In the genomic region with DNA sequence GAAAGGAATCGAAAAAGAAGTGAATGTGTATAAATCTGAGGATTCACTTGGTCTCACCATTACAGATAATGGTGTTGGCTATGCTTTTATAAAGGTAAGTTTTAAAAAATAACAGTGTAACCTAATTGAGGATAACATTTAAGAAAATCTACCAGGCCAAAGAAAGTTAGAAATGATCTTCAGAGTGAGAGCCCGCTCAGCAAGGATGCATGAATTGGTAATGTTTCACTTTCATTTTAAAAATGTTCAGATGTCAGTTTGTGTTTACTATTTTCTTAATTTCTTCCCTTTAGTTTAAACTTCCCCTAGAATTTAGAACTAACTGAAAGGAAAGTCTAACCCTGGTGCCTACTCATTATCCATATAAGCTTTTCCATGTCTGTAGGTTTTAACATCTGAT, we compare ENCODE assay signal across 13 cellular contexts. TPM values are rescaled to one million over a fixed set of nuclear protein-coding genes. Genes with fewer than 3 reads are reported as not detected.
DNase-seq lines count a peak whose midpoint lies in the region; ATAC-seq and TF ChIP-seq lines count a peak whose summit lies in the region.
"Had no signal": no experiment of that assay in that cellular context is flagged by ENCODE, and none has a peak within 500 bp of the region (broad histone marks: within the 10 kb centered on the region; RNA-seq: fewer than 3 reads in every experiment).

No MANE protein-coding gene starts in this region.

- no peaks in the 10 kb centered on the region for H3K9me2 ChIP-seq in GM23248 (ENCODE audit: insufficient read depth)

- no peak for TF ChIP-seq EP300 in stomach (IDR thresholded peaks at IDR 0.05)

- no peak for TF ChIP-seq CTCF in DND-41 (IDR thresholded peaks at IDR 0.05; ENCODE audit: borderline replicate concordance, extremely low read depth, low read length, poor library complexity, severe bottlenecking)
- TF ChIP-seq CTCF in osteoblast (IDR thresholded peaks at IDR 0.05; ENCODE audit: extremely low read depth, low read depth, low read length), result no peak
- TF ChIP-seq CTCF in stomach (IDR thresholded peaks at IDR 0.05), result no peak

- no peak for DNase-seq in DND-41
- no peak for DNase-seq in GM23248
- no peak for DNase-seq in adipocyte (ENCODE audit: low read depth)
- DNase-seq in osteoblast (ENCODE audit: insufficient read length, low spot score, missing footprints), result no peak
- no peak for DNase-seq in amniotic stem cell (lab: John Stamatoyannopoulos, UW)
- DNase-seq in stomach, result no peak
- DNase-seq in DMS79 (lab: John Stamatoyannopoulos, UW), result no peak
- DNase-seq: Calu3, retina, tibial artery had no signal

- H3K4me3 ChIP-seq in DND-41 (ENCODE audit: low read depth in 1 of 2, low read length in 2 of 2), result no peak overlapping the region
- no peak overlapping the region for H3K4me3 ChIP-seq in GM23248
- peak overlapping the region; percentile 74 for H3K4me3 ChIP-seq in adipocyte (ENCODE audit: low read length)
- no peak overlapping the region for H3K4me3 ChIP-seq in osteoblast (ENCODE audit: insufficient read depth, low read length)
- no peak overlapping the region for H3K4me3 ChIP-seq in stomach
- H3K4me3 ChIP-seq: cardiac muscle cell, GM23338, tibial artery had no signal

- peak overlapping the region; percentile 49 for H3K4me2 ChIP-seq in DND-41 (ENCODE audit: insufficient read depth, low read length)
- no peak overlapping the region for H3K4me2 ChIP-seq in GM23248 (ENCODE audit: unreplicated experiment)
- peak overlapping the region; percentile 47 for H3K4me2 ChIP-seq in osteoblast (ENCODE audit: insufficient read depth, low read length)
- H3K4me2 ChIP-seq: GM23338 had no signal

- H3K9me3 ChIP-seq in DND-41 (ENCODE audit: insufficient read depth, low read length, severe bottlenecking) (no peaks in the 10 kb centered on the region), GM23248 (ENCODE audit: low read depth) (no peaks in the 10 kb centered on the region), adipocyte (ENCODE audit: control insufficient read depth, low read length) (no peaks in the 10 kb centered on the region), osteoblast (ENCODE audit: low read depth, low read length) (no peaks in the 10 kb centered on the region), stomach (no peaks in the 10 kb centered on the region)
- H3K9me3 ChIP-seq: tibial artery had no signal

- intact Hi-C loops in stomach (cut with DNase I; ENCODE audit: low total_unique reads), result no loop called here

- no peaks in the 10 kb centered on the region for H4K20me1 ChIP-seq in DND-41 (ENCODE audit: insufficient read depth, low read length)
- no peaks in the 10 kb centered on the region for H4K20me1 ChIP-seq in GM23248 (ENCODE audit: insufficient read depth)
- no peaks in the 10 kb centered on the region for H4K20me1 ChIP-seq in osteoblast (ENCODE audit: insufficient read depth, low read length)

- H3F3A ChIP-seq in GM23248 (ENCODE audit: insufficient read depth), result peaks cover 9% of the 10 kb centered on the region; the same call in 1 of the 2 replicates

- in situ Hi-C loops in GM23248 (cut with MboI), result no loop called here

- H2AFZ ChIP-seq in DND-41 (ENCODE audit: low read depth, low read length), result peak overlapping the region; percentile 67
- H2AFZ ChIP-seq in GM23248, result peak overlapping the region; percentile 44
- peak overlapping the region; percentile 39 for H2AFZ ChIP-seq in osteoblast (ENCODE audit: low read length)
- H2AFZ ChIP-seq: GM23338 had no signal

- no peaks in the 10 kb centered on the region for H3K79me2 ChIP-seq in DND-41 (ENCODE audit: insufficient read depth, low read length)
- no peaks in the 10 kb centered on the region for H3K79me2 ChIP-seq in GM23248 (ENCODE audit: insufficient read depth)
- no peaks in the 10 kb centered on the region for H3K79me2 ChIP-seq in osteoblast (ENCODE audit: insufficient read depth, low read length)

- TF ChIP-seq POLR2A in stomach (IDR thresholded peaks at IDR 0.05), result no peak

- no peak overlapping the region for H3K27ac ChIP-seq in DND-41 (ENCODE audit: low read length)
- no peak overlapping the region for H3K27ac ChIP-seq in GM23248
- peak overlapping the region; percentile 24 for H3K27ac ChIP-seq in osteoblast (ENCODE audit: low read depth, low read length)
- peak overlapping the region in 2 of 5 donors; percentile 6 to 51 for H3K27ac ChIP-seq in stomach
- H3K27ac ChIP-seq: cardiac muscle cell, epithelial cell of prostate had no signal

- peaks cover 8% of the 10 kb centered on the region for H3K4me1 ChIP-seq in DND-41 (ENCODE audit: insufficient read depth, low read length)
- peaks cover 28% of the 10 kb centered on the region for H3K4me1 ChIP-seq in GM23248 (ENCODE audit: insufficient read depth)
- H3K4me1 ChIP-seq in adipocyte (ENCODE audit: control insufficient read depth, insufficient read depth, low read length), result peaks cover 50% of the 10 kb centered on the region
- peaks cover 26% of the 10 kb centered on the region for H3K4me1 ChIP-seq in osteoblast (ENCODE audit: insufficient read depth, low read length)
- peaks cover 0 to 13% (median 4%) of the 10 kb centered on the region in 4 donors for H3K4me1 ChIP-seq in stomach

- 97% methylated on average over 2 of the region's 2 CpGs for WGBS in GM23248 (ENCODE audit: low coverage in 1 of 2, low lambda C conversion rate in 2 of 2, missing lambda C conversion rate in 2 of 2), 2 experiments
- 74 to 89% (median 88%) methylated on average over 2 of the region's 2 CpGs for WGBS in stomach, 5 donors

- H3K27me3 ChIP-seq in DND-41 (ENCODE audit: insufficient read depth, low read length, poor library complexity) (no peaks in the 10 kb centered on the region), GM23248 (replicated peaks; ENCODE audit: insufficient read depth) (no peaks in the 10 kb centered on the region), adipocyte (replicated peaks; ENCODE audit: control insufficient read depth, insufficient read depth, low read length) (no peaks in the 10 kb centered on the region), osteoblast (ENCODE audit: insufficient read depth, low read length) (no peaks in the 10 kb centered on the region), stomach (no peaks in the 10 kb centered on the region)
- H3K27me3 ChIP-seq: cardiac muscle cell, tibial artery had no signal

- no peaks in the 10 kb centered on the region for H3K36me3 ChIP-seq in DND-41 (ENCODE audit: insufficient read depth, low read length)
- no peaks in the 10 kb centered on the region for H3K36me3 ChIP-seq in GM23248 (ENCODE audit: low read depth)
- no peaks in the 10 kb centered on the region for H3K36me3 ChIP-seq in adipocyte (ENCODE audit: control insufficient read depth, insufficient read depth, low read length, severe bottlenecking)
- H3K36me3 ChIP-seq in osteoblast (ENCODE audit: insufficient read depth, low read length), result no peaks in the 10 kb centered on the region
- H3K36me3 ChIP-seq in stomach, result no peaks in the 10 kb centered on the region
- H3K36me3 ChIP-seq: cardiac muscle cell, tibial artery had no signal

- no peak overlapping the region for H3K9ac ChIP-seq in DND-41 (ENCODE audit: low read depth, low read length)
- no peak overlapping the region for H3K9ac ChIP-seq in GM23248
- peak overlapping the region; percentile 69 for H3K9ac ChIP-seq in adipocyte (ENCODE audit: low read length)

- peak; percentile 37; the same call in 1 of the 3 replicates for ATAC-seq in DND-41 (ENCODE audit: insufficient read depth, low read depth)
- ATAC-seq: GM23338 had no signal

RNA-seq across cellular contexts. Expression of a gene that starts 35.0 kb away (rescaled TPM):
- total RNA-seq in GM23248 (2014; rRNA removed; shearing (Covaris generic)), result 0.32 and 0.51 TPM in 2 replicates
- 0.68 and 0.75 TPM in 2 replicates for polyA plus RNA-seq in GM23248 (2016; fragmentation: Nextera tagmentation; extraction: Ambion mirVana)
- total RNA-seq in osteoblast, result 0.29 and 0.36 TPM in 2 replicates
- total RNA-seq in stomach, result 10 to 100 TPM in 1 of 5 donors, 1 to 10 TPM in 4; 2.3 to 23.8 (median 8.4) TPM
- polyA plus RNA-seq in stomach, result 1 to 10 TPM; 4.0 to 5.8 (median 4.6) TPM
- polyA plus RNA-seq: cardiac muscle cell had no signal
